16 cellular contexts compared by ENCODE assay signal in genomic region chr17:16973760-16974540, GRCh38. TPM values are rescaled to one million over a fixed set of nuclear protein-coding genes. Genes with fewer than 3 reads are reported as not detected.
A peak's percentile ranks its signal among the peaks of the same experiment; 100 is the strongest.
DNase-seq lines count a peak whose midpoint lies in the region; ATAC-seq, FAIRE-seq and TF ChIP-seq lines count a peak whose summit lies in the region.
"Had no signal": no experiment of that assay in that cellular context is flagged by ENCODE, and none has a peak within 500 bp of the region (broad histone marks: within the 10 kb centered on the region; RNA-seq: fewer than 3 reads in every experiment).

No MANE protein-coding gene starts in this region.

- H3K4me1 ChIP-seq in Karpas-422 (ENCODE audit: low read length) = peaks cover 74% of the 10 kb centered on the region
- H3K4me1 ChIP-seq in naive thymus-derived CD4-positive, alpha-beta T cell (ENCODE audit: control insufficient read depth in 2 of 2, insufficient read depth in 2 of 2, low read length in 2 of 2) = no peaks in the 10 kb centered on the region
- H3K4me1 ChIP-seq in pancreas = no peaks in the 10 kb centered on the region
- H3K4me1 ChIP-seq: gastroesophageal sphincter had no signal

- no peak overlapping the region for H3K4me3 Mint-ChIP-seq in naive thymus-derived CD4-positive, alpha-beta T cell
- H3K4me3 Mint-ChIP-seq: CD8-positive, alpha-beta T cell had no signal

- no peak overlapping the region for H3K9ac ChIP-seq in Karpas-422 (ENCODE audit: low read length)

- H3K27ac ChIP-seq in Karpas-422 (ENCODE audit: low read length) = no peak overlapping the region
- H3K27ac ChIP-seq in naive thymus-derived CD4-positive, alpha-beta T cell (ENCODE audit: low read depth, low read length) = no peak overlapping the region
- H3K27ac ChIP-seq in pancreas = no peak overlapping the region
- H3K27ac ChIP-seq: dorsolateral prefrontal cortex, gastroesophageal sphincter, HL-60 had no signal

- no peaks in the 10 kb centered on the region for H3K36me3 Mint-ChIP-seq in naive thymus-derived CD4-positive, alpha-beta T cell
- H3K36me3 Mint-ChIP-seq: CD8-positive, alpha-beta T cell had no signal

- H3K9me2 ChIP-seq in Karpas-422 (replicated peaks; ENCODE audit: insufficient read depth, low read length) = no peaks in the 10 kb centered on the region

- peaks cover 3% of the 10 kb centered on the region; the same call in 1 of the 2 replicates for H3K27me3 ChIP-seq in Karpas-422 (ENCODE audit: low read length)
- no peaks in the 10 kb centered on the region for H3K27me3 ChIP-seq in naive thymus-derived CD4-positive, alpha-beta T cell (ENCODE audit: control insufficient read depth in 2 of 2, insufficient read depth in 2 of 2, low read length in 2 of 2)
- no peaks in the 10 kb centered on the region for H3K27me3 ChIP-seq in pancreas
- H3K27me3 ChIP-seq: dorsolateral prefrontal cortex had no signal

- H3K27ac Mint-ChIP-seq in naive thymus-derived CD4-positive, alpha-beta T cell = no peak overlapping the region
- H3K27ac Mint-ChIP-seq: CD8-positive, alpha-beta T cell had no signal

- no peak overlapping the region for H3K4me3 ChIP-seq in Karpas-422 (ENCODE audit: low read length)
- H3K4me3 ChIP-seq in naive thymus-derived CD4-positive, alpha-beta T cell (ENCODE audit: low read length) = no peak overlapping the region
- no peak overlapping the region for H3K4me3 ChIP-seq in pancreas
- H3K4me3 ChIP-seq: dorsolateral prefrontal cortex, gastroesophageal sphincter had no signal

- no peaks in the 10 kb centered on the region for H3K9me3 ChIP-seq in Karpas-422 (ENCODE audit: low read length)
- no peaks in the 10 kb centered on the region for H3K9me3 ChIP-seq in naive thymus-derived CD4-positive, alpha-beta T cell (ENCODE audit: control insufficient read depth in 2 of 3, low read length in 3 of 3)
- no peaks in the 10 kb centered on the region for H3K9me3 ChIP-seq in pancreas
- H3K9me3 ChIP-seq: gastroesophageal sphincter had no signal

- POLR2A ChIA-PET in naive thymus-derived CD4-positive, alpha-beta T cell (lab: Charles Lee) = no interaction called here

- peak; percentile 65 for DNase-seq in Karpas-422
- DNase-seq in naive thymus-derived CD4-positive, alpha-beta T cell = no peak
- no peak for DNase-seq in pancreas
- DNase-seq in stimulated activated CD4-positive, alpha-beta T cell treated with anti-CD3 and anti-CD28 coated beads, Interleukin-4, amount 100 ng/mL, for 1 hour = no peak
- DNase-seq in HuH-7 (ENCODE audit: low spot score) = no peak
- no peak for DNase-seq in NCI-H2171 (lab: John Stamatoyannopoulos, UW)
- DNase-seq: CD8-positive, alpha-beta T cell; dorsolateral prefrontal cortex; GOT3; left cardiac atrium; NCI-H1092 had no signal

- peaks cover 0 to 19% (median 0%) of the 10 kb centered on the region in 7 donors for H3K4me1 Mint-ChIP-seq in naive thymus-derived CD4-positive, alpha-beta T cell

- CTCF ChIA-PET in naive thymus-derived CD4-positive, alpha-beta T cell (lab: Charles Lee) = interaction anchor here (0.7 kb wide), 1 partner anchor 378 kb away, joined by 3 read pairs; no protein-coding TSS in a partner anchor

- H3K9me3 Mint-ChIP-seq in naive thymus-derived CD4-positive, alpha-beta T cell = no peaks in the 10 kb centered on the region
- H3K9me3 Mint-ChIP-seq: CD8-positive, alpha-beta T cell had no signal

- H3K27me3 Mint-ChIP-seq in naive thymus-derived CD4-positive, alpha-beta T cell = peaks cover 0 to 9% (median 0%) of the 10 kb centered on the region in 5 donors

- 80 to 84% methylated on average over 13 of the region's 13 CpGs for WGBS in pancreas, 2 donors

- H3K36me3 ChIP-seq in Karpas-422 (ENCODE audit: insufficient read depth, low read length) (no peaks in the 10 kb centered on the region), pancreas (no peaks in the 10 kb centered on the region)
- H3K36me3 ChIP-seq in naive thymus-derived CD4-positive, alpha-beta T cell (ENCODE audit: control insufficient read depth in 2 of 3, insufficient read depth in 3 of 3, low read length in 3 of 3) = no peaks in the 10 kb centered on the region
- H3K36me3 ChIP-seq: gastroesophageal sphincter had no signal

- no peak for FAIRE-seq in pancreas (lab: Jason Lieb, UNC)
- FAIRE-seq: RCC 7860 had no signal

- H2AFZ ChIP-seq in Karpas-422 (ENCODE audit: low read length) = no peak overlapping the region

- TF ChIP-seq CTCF in pancreas (IDR thresholded peaks at IDR 0.05) = no peak

- peak overlapping the region; percentile 7 for H3K4me2 ChIP-seq in Karpas-422 (ENCODE audit: low read depth, low read length, poor library complexity, severe bottlenecking)

- intact Hi-C loops in naive thymus-derived CD4-positive, alpha-beta T cell (cut with micrococcal nuclease) = no loop called here
- intact Hi-C loops in pancreas (cut with DNase I) = no loop called here

- H4K20me1 ChIP-seq in Karpas-422 (ENCODE audit: insufficient read depth, low read depth, low read length) = peaks cover 21% of the 10 kb centered on the region; the same call in 1 of the 2 replicates

- no peaks in the 10 kb centered on the region for H3K79me2 ChIP-seq in Karpas-422 (ENCODE audit: low read length)

- ATAC-seq in GM18511 (IDR thresholded peaks at IDR 0.05; ENCODE audit: unreplicated experiment) (peak; percentile 32), GM21576 (IDR thresholded peaks at IDR 0.05; ENCODE audit: unreplicated experiment) (peak; percentile 26), pancreas (no peak)
- peak; percentile 29 for ATAC-seq in naive thymus-derived CD4-positive, alpha-beta T cell
- ATAC-seq: CD8-positive, alpha-beta T cell; gastroesophageal sphincter; left cardiac atrium had no signal

RNA-seq across cellular contexts. Expression of gene TNFRSF13B, which starts 2.0 kb away (rescaled TPM):
- total RNA-seq in Karpas-422 (2014; rRNA removed; shearing (Covaris generic); ENCODE audit: low replicate concordance) = not detected in 2 replicates
- 1 to 10 TPM in 2 of 5 experiments, under 1 TPM in 1, not detected in 2; 0.79 to 2.4 (median 1.9) TPM for total RNA-seq in naive thymus-derived CD4-positive, alpha-beta T cell
- under 1 TPM in 1 of 2 donors, not detected in 1; 0.21 TPM for polyA plus RNA-seq in naive thymus-derived CD4-positive, alpha-beta T cell
- total RNA-seq in pancreas = under 1 TPM in 1 of 6 donors, not detected in 5; 0.16 TPM
- not detected for polyA plus RNA-seq in pancreas
- total RNA-seq: CD8-positive, alpha-beta T cell; left cardiac atrium had no signal

Comparison
In these comparisons a context has a peak if more than half of its experiments do, and no peak if none do; other contexts are left out.
1. ATAC-seq: peak in GM18511 (single experiment), GM21576 (single experiment) and naive thymus-derived CD4-positive, alpha-beta T cell (single experiment); none in pancreas (0 of 4).